In the genomic region with DNA sequence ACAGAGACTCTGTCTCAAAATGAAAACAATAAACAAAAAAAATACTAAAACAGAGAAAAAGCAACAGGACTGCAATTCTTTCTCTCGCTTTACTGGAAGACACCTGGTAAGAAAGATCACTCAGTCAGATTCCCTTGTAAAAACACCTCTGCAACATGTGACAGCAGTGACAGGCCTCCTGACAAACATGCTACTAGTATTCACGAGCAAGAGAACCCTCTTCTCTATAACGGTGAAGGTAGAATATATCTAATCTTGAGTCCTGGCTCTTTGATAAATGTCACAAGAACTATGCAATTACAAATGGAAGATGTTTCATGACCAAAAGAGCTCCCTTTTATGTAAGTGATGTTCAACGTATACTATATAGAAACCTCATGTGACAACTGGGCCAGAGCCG, we compare ENCODE assay signal across 19 cellular contexts.
DNase-seq lines count a peak whose midpoint lies in the region; ATAC-seq lines count a peak whose summit lies in the region.
"Had no signal": no experiment of that assay in that cellular context is flagged by ENCODE, and none has a peak within 500 bp of the region (broad histone marks: within the 10 kb centered on the region; RNA-seq: fewer than 3 reads in every experiment).

No MANE protein-coding gene starts in this region.

- peak overlapping the region; percentile 41 for H3K27ac Mint-ChIP-seq in activated naive CD8-positive, alpha-beta T cell
- H3K27ac Mint-ChIP-seq in activated naive CD8-positive, alpha-beta T cell treated with anti-CD3 and anti-CD28 coated beads for 36 hours: no peak overlapping the region
- H3K27ac Mint-ChIP-seq in central memory CD8-positive, alpha-beta T cell (ENCODE audit: low read depth): no peak overlapping the region
- no peak overlapping the region for H3K27ac Mint-ChIP-seq in stimulated activated memory B cell treated with anti-CD40 and anti-IgM and Interleukin-4, amounts not matched to agents 10 μg/mL and 1 μg/mL and 100 μg/mL, for 72 hours
- H3K27ac Mint-ChIP-seq: CD14-positive monocyte; CD4-positive, alpha-beta T cell; CD8-positive, alpha-beta memory T cell; HFFc6 had no signal

- no peaks in the 10 kb centered on the region for H3K36me3 Mint-ChIP-seq in activated naive CD8-positive, alpha-beta T cell
- H3K36me3 Mint-ChIP-seq in activated naive CD8-positive, alpha-beta T cell treated with anti-CD3 and anti-CD28 coated beads for 36 hours: no peaks in the 10 kb centered on the region
- no peaks in the 10 kb centered on the region for H3K36me3 Mint-ChIP-seq in central memory CD8-positive, alpha-beta T cell (ENCODE audit: insufficient read depth)
- H3K36me3 Mint-ChIP-seq in stimulated activated memory B cell treated with anti-CD40 and anti-IgM and Interleukin-4, amounts not matched to agents 10 μg/mL and 1 μg/mL and 100 μg/mL, for 72 hours: no peaks in the 10 kb centered on the region
- H3K36me3 Mint-ChIP-seq: CD14-positive monocyte; CD8-positive, alpha-beta memory T cell had no signal

- no peak overlapping the region for H3K4me3 Mint-ChIP-seq in activated naive CD8-positive, alpha-beta T cell
- no peak overlapping the region for H3K4me3 Mint-ChIP-seq in activated naive CD8-positive, alpha-beta T cell treated with anti-CD3 and anti-CD28 coated beads for 36 hours
- H3K4me3 Mint-ChIP-seq in central memory CD8-positive, alpha-beta T cell: no peak overlapping the region
- no peak overlapping the region for H3K4me3 Mint-ChIP-seq in stimulated activated memory B cell treated with anti-CD40 and anti-IgM and Interleukin-4, amounts not matched to agents 10 μg/mL and 1 μg/mL and 100 μg/mL, for 72 hours
- H3K4me3 Mint-ChIP-seq: CD14-positive monocyte; CD4-positive, alpha-beta T cell; CD8-positive, alpha-beta memory T cell; HFFc6 had no signal

- DNase-seq in NCI-H1417 (lab: John Stamatoyannopoulos, UW) (peak in 2 of 3 experiments; percentile 23 to 24), NCI-H1417 treated with DMSO at 0.1 percent for 48 hours (lab: John Stamatoyannopoulos, UW) (no peak), NCI-H2171 (lab: John Stamatoyannopoulos, UW) (no peak)
- no peak for DNase-seq in activated naive CD8-positive, alpha-beta T cell treated with anti-CD3 and anti-CD28 coated beads for 36 hours
- DNase-seq in central memory CD8-positive, alpha-beta T cell (ENCODE audit: low spot score in 2 of 2): no peak
- DNase-seq: 8988T; ACHN; AML-193; BE2C; CD4-positive, alpha-beta T cell; CD8-positive, alpha-beta memory T cell; DMS 273 treated with DMSO at 0.1 percent for 48 hours; DND-41; GOT3; HFFc6 had no signal

- no peaks in the 10 kb centered on the region for H3K27me3 Mint-ChIP-seq in activated naive CD8-positive, alpha-beta T cell
- no peaks in the 10 kb centered on the region for H3K27me3 Mint-ChIP-seq in activated naive CD8-positive, alpha-beta T cell treated with anti-CD3 and anti-CD28 coated beads for 36 hours
- H3K27me3 Mint-ChIP-seq in central memory CD8-positive, alpha-beta T cell: no peaks in the 10 kb centered on the region
- no peaks in the 10 kb centered on the region for H3K27me3 Mint-ChIP-seq in stimulated activated memory B cell treated with anti-CD40 and anti-IgM and Interleukin-4, amounts not matched to agents 10 μg/mL and 1 μg/mL and 100 μg/mL, for 72 hours
- H3K27me3 Mint-ChIP-seq: CD4-positive, alpha-beta T cell; CD8-positive, alpha-beta memory T cell had no signal

- H3K9me3 Mint-ChIP-seq in activated naive CD8-positive, alpha-beta T cell (ENCODE audit: low read depth): no peaks in the 10 kb centered on the region
- H3K9me3 Mint-ChIP-seq in activated naive CD8-positive, alpha-beta T cell treated with anti-CD3 and anti-CD28 coated beads for 36 hours: no peaks in the 10 kb centered on the region
- peaks cover 10% of the 10 kb centered on the region for H3K9me3 Mint-ChIP-seq in central memory CD8-positive, alpha-beta T cell
- peaks cover 4% of the 10 kb centered on the region for H3K9me3 Mint-ChIP-seq in stimulated activated memory B cell treated with anti-CD40 and anti-IgM and Interleukin-4, amounts not matched to agents 10 μg/mL and 1 μg/mL and 100 μg/mL, for 72 hours
- H3K9me3 Mint-ChIP-seq: HFFc6 had no signal

- no peaks in the 10 kb centered on the region for H3K4me1 Mint-ChIP-seq in activated naive CD8-positive, alpha-beta T cell (ENCODE audit: low read depth)
- H3K4me1 Mint-ChIP-seq in activated naive CD8-positive, alpha-beta T cell treated with anti-CD3 and anti-CD28 coated beads for 36 hours: no peaks in the 10 kb centered on the region
- H3K4me1 Mint-ChIP-seq in central memory CD8-positive, alpha-beta T cell: no peaks in the 10 kb centered on the region
- H3K4me1 Mint-ChIP-seq in stimulated activated memory B cell treated with anti-CD40 and anti-IgM and Interleukin-4, amounts not matched to agents 10 μg/mL and 1 μg/mL and 100 μg/mL, for 72 hours: no peaks in the 10 kb centered on the region
- H3K4me1 Mint-ChIP-seq: CD14-positive monocyte; CD8-positive, alpha-beta memory T cell had no signal

- peak; percentile 14 for ATAC-seq in central memory CD8-positive, alpha-beta T cell (replicated peaks; ENCODE audit: extremely low read depth, poor library complexity, severe bottlenecking)
- ATAC-seq in stimulated activated memory B cell treated with anti-CD40 and anti-IgM and Interleukin-4, amounts not matched to agents 10 μg/mL and 1 μg/mL and 100 μg/mL, for 72 hours: peak; percentile 53
- ATAC-seq: A549 had no signal

Comparison
In these comparisons a context has a peak if more than half of its experiments do, and no peak if none do; other contexts are left out.
1. DNase-seq: peak in NCI-H1417 (2 of 3); none in NCI-H1417 treated with DMSO at 0.1 percent for 48 hours (single experiment), activated naive CD8-positive, alpha-beta T cell treated with anti-CD3 and anti-CD28 coated beads for 36 hours (single experiment), central memory CD8-positive, alpha-beta T cell (0 of 2) and NCI-H2171 (single experiment).